Comparison of ENCODE assay signal across 8 cellular contexts in genomic region chr19:4182082-4182926, GRCh38. TPM values are rescaled to one million over a fixed set of nuclear protein-coding genes. Genes with fewer than 3 reads are reported as not detected.
DNase-seq lines count a peak whose midpoint lies in the region; TF ChIP-seq lines count a peak whose summit lies in the region.

Gene ANKRD24, plus strand, starts transcription at chr19:4182689. Its CDS starts 3,737 bp downstream, at chr19:4186426.
Gene SIRT6, minus strand, starts transcription at chr19:4182563. Its CDS starts 24 bp downstream, at chr19:4182539.

- no peaks in the 10 kb centered on the region for H3K9me3 ChIP-seq in neural cell (ENCODE audit: low read length)

- H3K27me3 ChIP-seq in neural cell (ENCODE audit: insufficient read depth, low read depth, low read length) = no peaks in the 10 kb centered on the region

- H3K27me3 Mint-ChIP-seq in stimulated activated naive CD8-positive, alpha-beta T cell treated with anti-CD3 and anti-CD28 coated beads, Interleukin-15, Interleukin-2, amounts not matched to agents 100 ng/mL and 50 ng/mL, for 24 hours = no peaks in the 10 kb centered on the region

- no peaks in the 10 kb centered on the region for H3K9me3 Mint-ChIP-seq in stimulated activated naive CD8-positive, alpha-beta T cell treated with anti-CD3 and anti-CD28 coated beads, Interleukin-15, Interleukin-2, amounts not matched to agents 100 ng/mL and 50 ng/mL, for 24 hours

- no peaks in the 10 kb centered on the region for H3K36me3 ChIP-seq in neural cell (ENCODE audit: insufficient read depth, low read length)

- H3K27ac ChIP-seq in neural cell (ENCODE audit: low read length) = peak within 1 kb of the TSS; percentile 88

- H4K20me1 ChIP-seq in neural cell (ENCODE audit: insufficient read depth) = no peaks in the 10 kb centered on the region

- peaks cover 26% of the 10 kb centered on the region for H3K4me1 Mint-ChIP-seq in stimulated activated naive CD8-positive, alpha-beta T cell treated with anti-CD3 and anti-CD28 coated beads, Interleukin-15, Interleukin-2, amounts not matched to agents 100 ng/mL and 50 ng/mL, for 24 hours (ENCODE audit: low read depth)

- TF ChIP-seq CTCF in fibroblast of villous mesenchyme (IDR thresholded peaks at IDR 0.05; ENCODE audit: insufficient read depth, low read depth, low read length) = no peak
- TF ChIP-seq CTCF in neural cell (IDR thresholded peaks at IDR 0.05; ENCODE audit: poor library complexity, severe bottlenecking) = peak; percentile 19

- H3K9ac ChIP-seq in neural cell (ENCODE audit: low read length) = peak within 1 kb of the TSS; percentile 91

- H3K36me3 Mint-ChIP-seq in stimulated activated naive CD8-positive, alpha-beta T cell treated with anti-CD3 and anti-CD28 coated beads, Interleukin-15, Interleukin-2, amounts not matched to agents 100 ng/mL and 50 ng/mL, for 24 hours (ENCODE audit: low read depth) = peaks cover 10% of the 10 kb centered on the region

- H3K4me3 ChIP-seq in fibroblast of villous mesenchyme (ENCODE audit: low read depth, low read length) (peak within 1 kb of the TSS; percentile 98), neural cell (ENCODE audit: low read length) (peak within 1 kb of the TSS; percentile 97)

- peak within 1 kb of the TSS; percentile 81 for H3K4me2 ChIP-seq in neural cell (ENCODE audit: low read length)

- H2AFZ ChIP-seq in neural cell (ENCODE audit: low read depth, low read length) = peak within 1 kb of the TSS; percentile 95

- peak; percentile 86 for DNase-seq in DMS79 treated with DMSO at 0.1 percent for 48 hours (lab: John Stamatoyannopoulos, UW)
- peak; percentile 68 for DNase-seq in GOT3 (lab: John Stamatoyannopoulos, UW)
- DNase-seq in M059J (ENCODE audit: low read depth) = peak; percentile 92
- peak; percentile 35 for DNase-seq in SIG-M5 (lab: John Stamatoyannopoulos, UW)
- peak; percentile 96 for DNase-seq in activated gamma-delta T cell treated with Interleukin-2 at 50 U/mL for 16 hours
- peak; percentile 96 for DNase-seq in fibroblast of villous mesenchyme (ENCODE audit: low read depth)

- H3K4me3 Mint-ChIP-seq in stimulated activated naive CD8-positive, alpha-beta T cell treated with anti-CD3 and anti-CD28 coated beads, Interleukin-15, Interleukin-2, amounts not matched to agents 100 ng/mL and 50 ng/mL, for 24 hours = peak within 1 kb of the TSS; percentile 95

- peaks cover 12% of the 10 kb centered on the region for H3K79me2 ChIP-seq in neural cell (replicated peaks; ENCODE audit: insufficient read depth, low read length)

- peak within 1 kb of the TSS; percentile 88 for H3K27ac Mint-ChIP-seq in stimulated activated naive CD8-positive, alpha-beta T cell treated with anti-CD3 and anti-CD28 coated beads, Interleukin-15, Interleukin-2, amounts not matched to agents 100 ng/mL and 50 ng/mL, for 24 hours

- peak; percentile 11 for TF ChIP-seq RAD21 in neural cell (conservative IDR thresholded peaks at IDR 0.05)

- TF ChIP-seq EP300 in neural cell (conservative IDR thresholded peaks at IDR 0.05; ENCODE audit: poor library complexity, severe bottlenecking) = peak; percentile 80

- no peaks in the 10 kb centered on the region for H3K9me2 ChIP-seq in neural cell (ENCODE audit: insufficient read depth, low read length)

- no peaks in the 10 kb centered on the region for H3F3A ChIP-seq in neural cell (ENCODE audit: insufficient read depth, low read length, poor library complexity, severe bottlenecking)

TF ChIP-seq in neural cell, 6 proteins besides CTCF, POLR2A, EP300 and RAD21:
- TF ChIP-seq POLR2AphosphoS5 (IDR thresholded peaks at IDR 0.05) (peak; percentile 96), SMC3 (conservative IDR thresholded peaks at IDR 0.05; ENCODE audit: poor library complexity) (peak; percentile 25), EZH2 (IDR thresholded peaks at IDR 0.05; ENCODE audit: borderline replicate concordance, insufficient read depth, low read length, poor library complexity, severe bottlenecking) (no peak), TAF1 (IDR thresholded peaks at IDR 0.05; ENCODE audit: low read depth) (peak; percentile 79), REST (IDR thresholded peaks at IDR 0.05; ENCODE audit: borderline replicate concordance) (peak; percentile 76), MXI1 (conservative IDR thresholded peaks at IDR 0.05; ENCODE audit: poor library complexity, severe bottlenecking) (peak; percentile 75)

RNA-seq across cellular contexts. Expression of gene ANKRD24, which starts in this region (rescaled TPM):
- total RNA-seq in M059J (2014; rRNA removed; shearing (Covaris generic)) = 0.12 and 0.20 TPM in 2 replicates
- under 0.01 and 0.43 TPM in 2 replicates for total RNA-seq in fibroblast of villous mesenchyme
- 2.8 and 3.3 TPM in 2 replicates for polyA plus RNA-seq in neural cell
- 2.4 and 2.9 TPM in 2 replicates for polyA minus RNA-seq in neural cell

RNA-seq across cellular contexts. Expression of gene SIRT6, which starts in this region (rescaled TPM):
- total RNA-seq in M059J (2014; rRNA removed; shearing (Covaris generic)) = 9.4 and 21.9 TPM in 2 replicates
- total RNA-seq in fibroblast of villous mesenchyme = 10.4 and 10.6 TPM in 2 replicates
- 42.7 and 42.8 TPM in 2 replicates for polyA plus RNA-seq in neural cell
- polyA minus RNA-seq in neural cell = 25.6 and 32.9 TPM in 2 replicates

Comparison
In these comparisons a context has a peak if more than half of its experiments do, and no peak if none do; other contexts are left out.
1. Peak in every context shown above with its lines: DNase-seq, H3K4me3 ChIP-seq and H3K27ac ChIP-seq.
2. DNase-seq: peak in every context shown above with its lines; median percentile 96 in activated gamma-delta T cell treated with Interleukin-2 at 50 U/mL for 16 hours; 96 in fibroblast of villous mesenchyme; 92 in M059J; 86 in DMS79 treated with DMSO at 0.1 percent for 48 hours; 68 in GOT3; 35 in SIG-M5.